Comparison of ENCODE assay signal across 8 cellular contexts in genomic region chr15:43791993-43792760, GRCh38. TPM values are rescaled to one million over a fixed set of nuclear protein-coding genes. Genes with fewer than 3 reads are reported as not detected.
DNase-seq lines count a peak whose midpoint lies in the region; ATAC-seq lines count a peak whose summit lies in the region.

Gene SERF2 (plus strand): TSS chr15:43792320. CDS start chr15:43792377, 57 bp downstream.

- H3K36me3 Mint-ChIP-seq in CD8-positive, alpha-beta memory T cell = peaks cover 4 to 55% (median 11%) of the 10 kb centered on the region in 3 donors

- H3K27me3 ChIP-seq in CD8-positive, alpha-beta memory T cell (ENCODE audit: insufficient read depth, low read length, poor library complexity, severe bottlenecking) = no peaks in the 10 kb centered on the region
- no peaks in the 10 kb centered on the region for H3K27me3 ChIP-seq in effector memory CD4-positive, alpha-beta T cell (replicated peaks; ENCODE audit: control insufficient read depth, insufficient read depth, low read length, poor library complexity, severe bottlenecking)

- no peaks in the 10 kb centered on the region for H3K9me3 ChIP-seq in CD8-positive, alpha-beta memory T cell (ENCODE audit: low read length)
- no peaks in the 10 kb centered on the region for H3K9me3 ChIP-seq in effector memory CD4-positive, alpha-beta T cell (ENCODE audit: control insufficient read depth, low read length)

- H3K27me3 Mint-ChIP-seq in CD8-positive, alpha-beta memory T cell = no peaks in the 10 kb centered on the region

- H3K9me3 Mint-ChIP-seq in CD8-positive, alpha-beta memory T cell = no peaks in the 10 kb centered on the region

- H3K4me1 Mint-ChIP-seq in CD8-positive, alpha-beta memory T cell = peaks cover 40 to 55% (median 47%) of the 10 kb centered on the region in 3 donors

- H3K27ac ChIP-seq in CD8-positive, alpha-beta memory T cell (ENCODE audit: low read depth, low read length) = peak within 1 kb of the TSS; percentile 97
- H3K27ac ChIP-seq in effector memory CD4-positive, alpha-beta T cell (ENCODE audit: insufficient read depth, low read length, poor library complexity, severe bottlenecking) = peak within 1 kb of the TSS; percentile 98

- CTCF ChIA-PET in CD8-positive, alpha-beta memory T cell (lab: Charles Lee) = interaction anchor here (1.0 to 2.9 kb wide), 4 partner anchors 9 to 23 kb away, joined by 5 to 16 read pairs (median 6); partner anchors contain the start of genes ELL3, HYPK and SERINC4
- CTCF ChIA-PET in activated CD8-positive, alpha-beta memory T cell treated with anti-CD3 and anti-CD28 coated beads for 36 hours (lab: Charles Lee) = interaction anchor here (1.0 to 1.1 kb wide), 2 partner anchors 8 to 18 kb away, joined by 3 read pairs; partner anchors contain the start of genes HYPK and SERINC4

- peak within 1 kb of the TSS; percentile 95 to 98 (median 97) for H3K4me3 Mint-ChIP-seq in CD8-positive, alpha-beta memory T cell

- H3K36me3 ChIP-seq in CD8-positive, alpha-beta memory T cell (ENCODE audit: insufficient read depth, low read length) = peaks cover 29% of the 10 kb centered on the region
- H3K36me3 ChIP-seq in effector memory CD4-positive, alpha-beta T cell (ENCODE audit: control insufficient read depth, insufficient read depth, low read length) = peaks cover 29% of the 10 kb centered on the region

- peaks cover 33% of the 10 kb centered on the region for H3K4me1 ChIP-seq in CD8-positive, alpha-beta memory T cell (ENCODE audit: insufficient read depth, low read length)
- H3K4me1 ChIP-seq in effector memory CD4-positive, alpha-beta T cell (ENCODE audit: control insufficient read depth, insufficient read depth, low read length, poor library complexity, severe bottlenecking) = peaks cover 17% of the 10 kb centered on the region

- peak within 1 kb of the TSS; percentile 96 to 100 (median 98) for H3K27ac Mint-ChIP-seq in CD8-positive, alpha-beta memory T cell

- POLR2A ChIA-PET in CD8-positive, alpha-beta memory T cell (lab: Charles Lee) = interaction anchor here (0.6 to 4.6 kb wide), 4 partner anchors 8 to 1900 kb away, joined by 4 to 24 read pairs (median 7); partner anchors contain the start of genes ELL3, HYPK, MFAP1 and SERINC4
- POLR2A ChIA-PET in activated CD8-positive, alpha-beta memory T cell treated with anti-CD3 and anti-CD28 coated beads for 36 hours (lab: Charles Lee) = interaction anchor here (0.6 to 1.3 kb wide), 7 partner anchors 8 to 42 kb away, joined by 3 to 7 read pairs (median 4); partner anchors contain the start of genes ELL3, HYPK, MFAP1 and SERINC4

- peak; percentile 98 to 100 (median 99) for DNase-seq in CD8-positive, alpha-beta memory T cell
- DNase-seq in HT-29 (ENCODE audit: low spot score) (peak; percentile 99), NOMO-1 (lab: John Stamatoyannopoulos, UW; ENCODE audit: unreplicated experiment in 2 of 2) (peak; percentile 98 to 99), medulla oblongata (ENCODE audit: extremely low spot score) (peak; percentile 100)
- DNase-seq in effector memory CD4-positive, alpha-beta T cell = peak; percentile 99 to 100 (median 100)
- peak; percentile 99 for DNase-seq in stimulated activated CD8-positive, alpha-beta memory T cell treated with anti-CD3 and anti-CD28 coated beads, Interleukin-12 subunit alpha, Interleukin-12 subunit beta, amount 100 ng/mL, for 1 hour (ENCODE audit: low read depth)

- peak within 1 kb of the TSS; percentile 97 for H3K4me3 ChIP-seq in CD8-positive, alpha-beta memory T cell (ENCODE audit: low read length)
- peak within 1 kb of the TSS; percentile 96 for H3K4me3 ChIP-seq in effector memory CD4-positive, alpha-beta T cell (ENCODE audit: insufficient read depth, low read depth, low read length, poor library complexity, severe bottlenecking)

- peak; percentile 70 for ATAC-seq in GM19468 (IDR thresholded peaks at IDR 0.05; ENCODE audit: extremely low read depth, unreplicated experiment)

RNA-seq across cellular contexts. Expression of gene SERF2, which starts in this region (rescaled TPM):
- 100 to 1,000 TPM; 624 to 632 TPM for total RNA-seq in CD8-positive, alpha-beta memory T cell
- polyA plus RNA-seq in CD8-positive, alpha-beta memory T cell = 1,932 TPM
- 758 and 789 TPM in 2 replicates for total RNA-seq in HT-29 (2014; rRNA removed; shearing (Covaris generic))
- total RNA-seq in activated CD8-positive, alpha-beta memory T cell treated with anti-CD3 and anti-CD28 coated beads for 36 hours = 100 to 1,000 TPM; 653 to 655 TPM

Comparison
In these comparisons a context has a peak if more than half of its experiments do, and no peak if none do; other contexts are left out.
1. Peak in every context shown above with its lines: DNase-seq, ATAC-seq, H3K4me3 ChIP-seq and H3K27ac ChIP-seq.